12 cellular contexts compared by ENCODE assay signal in the genomic region with DNA sequence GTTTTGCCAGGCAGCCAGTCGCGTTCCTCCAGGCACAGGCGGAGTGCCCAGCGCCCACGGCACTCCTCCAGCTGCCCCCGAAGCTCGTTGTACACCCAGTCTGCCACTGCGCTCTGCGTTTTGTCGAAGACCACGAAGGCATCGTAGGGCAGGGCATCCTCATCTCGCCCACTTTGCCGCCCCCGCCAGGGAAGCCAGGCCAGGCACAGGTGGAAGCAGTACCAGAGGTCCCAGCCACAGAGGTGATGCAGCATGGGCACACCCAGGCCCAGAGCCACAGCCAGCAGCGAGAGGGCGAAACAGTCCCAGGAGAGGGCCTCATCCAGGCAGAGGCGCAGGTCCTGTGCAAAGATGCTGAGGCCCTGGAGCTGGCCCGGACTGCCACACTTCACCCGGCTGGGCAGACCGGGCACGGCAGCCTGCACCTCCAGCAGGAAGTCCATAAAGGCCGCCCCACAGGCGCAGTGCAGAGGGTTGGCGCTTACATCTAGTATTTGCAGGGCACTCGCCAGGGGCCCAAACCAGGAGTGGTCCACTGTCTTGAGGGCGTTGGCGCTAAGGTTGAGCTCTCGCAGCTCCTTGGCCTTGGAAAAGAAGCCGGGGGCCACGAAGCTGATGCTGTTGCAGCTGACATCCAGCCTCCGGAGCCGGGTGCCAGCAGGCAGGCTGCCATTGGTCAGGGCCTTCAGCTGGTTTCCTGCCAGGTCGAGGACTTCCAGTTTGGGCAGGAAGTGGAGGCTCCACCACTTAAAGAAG. TPM values are rescaled to one million over a fixed set of nuclear protein-coding genes. Genes with fewer than 3 reads are reported as not detected.
DNase-seq lines count a peak whose midpoint lies in the region; ATAC-seq and TF ChIP-seq lines count a peak whose summit lies in the region.
"Had no signal": no experiment of that assay in that cellular context is flagged by ENCODE, and none has a peak within 500 bp of the region (broad histone marks: within the 10 kb centered on the region; RNA-seq: fewer than 3 reads in every experiment).

No MANE protein-coding gene starts in this region.

- BruUV-seq in Calu3 (replicated peaks; lab: Mats Ljungman, UMichigan), result no TSS peak

- H3K4me1 Mint-ChIP-seq in activated CD8-positive, alpha-beta memory T cell treated with anti-CD3 and anti-CD28 coated beads, Interleukin-2, amount 10 ng/mL, durations not matched to agents 7 days and 5 days, result peaks cover 93% of the 10 kb centered on the region
- H3K4me1 Mint-ChIP-seq in type B pancreatic cell (ENCODE audit: unreplicated experiment) (peaks cover 9% of the 10 kb centered on the region), immature natural killer cell (peaks cover 35 to 39% of the 10 kb centered on the region in 2 donors), Calu3 (ENCODE audit: low read depth, unreplicated experiment) (peaks cover 21% of the 10 kb centered on the region)

- H3K36me3 Mint-ChIP-seq in activated CD8-positive, alpha-beta memory T cell treated with anti-CD3 and anti-CD28 coated beads, Interleukin-2, amount 10 ng/mL, durations not matched to agents 7 days and 5 days, result peaks cover under 1% of the 10 kb centered on the region
- peaks cover 2% of the 10 kb centered on the region for H3K36me3 Mint-ChIP-seq in type B pancreatic cell
- H3K36me3 Mint-ChIP-seq in immature natural killer cell, result peaks cover 0 to 4% (median 3%) of the 10 kb centered on the region in 3 donors
- H3K36me3 Mint-ChIP-seq in Calu3 (ENCODE audit: insufficient read depth, unreplicated experiment), result peaks cover 8% of the 10 kb centered on the region

- peak overlapping the region; percentile 87 for H3K27ac Mint-ChIP-seq in activated CD8-positive, alpha-beta memory T cell treated with anti-CD3 and anti-CD28 coated beads, Interleukin-2, amount 10 ng/mL, durations not matched to agents 7 days and 5 days
- H3K27ac Mint-ChIP-seq in type B pancreatic cell, result no peak overlapping the region
- no peak overlapping the region for H3K27ac Mint-ChIP-seq in immature natural killer cell
- no peak overlapping the region for H3K27ac Mint-ChIP-seq in Calu3 (ENCODE audit: unreplicated experiment)

- DNase-seq in left ventricle myocardium superior, result peak; percentile 69
- no peak for DNase-seq in Right ventricle myocardium inferior (ENCODE audit: missing footprints)
- DNase-seq in activated CD8-positive, alpha-beta memory T cell treated with anti-CD3 and anti-CD28 coated beads, Interleukin-2, amount 10 ng/mL, durations not matched to agents 7 days and 5 days, result peak; percentile 86
- peak; percentile 40 for DNase-seq in effector CD8-positive, alpha-beta T cell (lab: John Stamatoyannopoulos, UW)
- peak; percentile 64 for DNase-seq in type B pancreatic cell (ENCODE audit: extremely low spot score, unreplicated experiment)
- DNase-seq in A172 (ENCODE audit: low spot score), result no peak
- DNase-seq in immature natural killer cell, result no peak
- no peak for DNase-seq in Calu3
- DNase-seq: glutamatergic neuron, NCI-H69 had no signal

- peak overlapping the region; percentile 73 for H3K4me3 Mint-ChIP-seq in activated CD8-positive, alpha-beta memory T cell treated with anti-CD3 and anti-CD28 coated beads, Interleukin-2, amount 10 ng/mL, durations not matched to agents 7 days and 5 days
- H3K4me3 Mint-ChIP-seq in type B pancreatic cell (no peak overlapping the region), immature natural killer cell (no peak overlapping the region), Calu3 (ENCODE audit: low read depth, unreplicated experiment) (no peak overlapping the region)

- H3K27me3 Mint-ChIP-seq in activated CD8-positive, alpha-beta memory T cell treated with anti-CD3 and anti-CD28 coated beads, Interleukin-2, amount 10 ng/mL, durations not matched to agents 7 days and 5 days, result no peaks in the 10 kb centered on the region
- no peaks in the 10 kb centered on the region for H3K27me3 Mint-ChIP-seq in type B pancreatic cell
- H3K27me3 Mint-ChIP-seq in immature natural killer cell (ENCODE audit: low read depth in 3 of 3), result peaks cover 0 to 5% (median 1%) of the 10 kb centered on the region in 3 donors
- no peaks in the 10 kb centered on the region for H3K27me3 Mint-ChIP-seq in Calu3 (ENCODE audit: unreplicated experiment)

- ATAC-seq in left ventricle myocardium superior (no peak), Right ventricle myocardium inferior (no peak)
- ATAC-seq in activated CD8-positive, alpha-beta memory T cell treated with anti-CD3 and anti-CD28 coated beads, Interleukin-2, amount 10 ng/mL, durations not matched to agents 7 days and 5 days, result peak; percentile 58

- intact Hi-C loops in left ventricle myocardium superior (cut with micrococcal nuclease) (no loop called here), Right ventricle myocardium inferior (cut with DNase I) (no loop called here), Calu3 (cut with micrococcal nuclease; ENCODE audit: unreplicated experiment) (no loop called here)

- CTCF ChIA-PET in activated CD8-positive, alpha-beta memory T cell treated with anti-CD3 and anti-CD28 coated beads, Interleukin-2, amount 10 ng/mL, durations not matched to agents 7 days and 5 days (lab: Charles Lee), result interaction anchor here (0.7 to 8.5 kb wide), 21 partner anchors 10 to 238 kb away, joined by 3 to 144 read pairs (median 8); a partner anchor contains a TSS
- CTCF ChIA-PET in Calu3 (lab: Charles Lee), result interaction anchor here (1.0 to 1.4 kb wide), 2 partner anchors 10 to 60 kb away, joined by 3 to 9 read pairs; no protein-coding TSS in a partner anchor

- no peaks in the 10 kb centered on the region for H3K9me3 Mint-ChIP-seq in activated CD8-positive, alpha-beta memory T cell treated with anti-CD3 and anti-CD28 coated beads, Interleukin-2, amount 10 ng/mL, durations not matched to agents 7 days and 5 days (ENCODE audit: low read depth)
- no peaks in the 10 kb centered on the region for H3K9me3 Mint-ChIP-seq in type B pancreatic cell
- no peaks in the 10 kb centered on the region for H3K9me3 Mint-ChIP-seq in immature natural killer cell
- no peaks in the 10 kb centered on the region for H3K9me3 Mint-ChIP-seq in Calu3 (ENCODE audit: low read depth, unreplicated experiment)

- TF ChIP-seq CTCF in type B pancreatic cell (conservative IDR thresholded peaks at IDR 0.05) (no peak), Calu3 (IDR thresholded peaks at IDR 0.05; ENCODE audit: unreplicated experiment) (no peak)

RNA-seq across cellular contexts. Expression of a gene that starts 3.7 kb away (rescaled TPM):
- total RNA-seq in left ventricle myocardium superior (0.17 TPM), Right ventricle myocardium inferior (0.38 TPM), type B pancreatic cell (ENCODE audit: low replicate concordance) (0.22 TPM in 1 of 2 replicates, not detected in the other), Calu3 (2022) (0.14 and 0.27 TPM in 2 replicates)
- under 1 TPM in 1 of 2 experiments, not detected in 1; 0.64 TPM for total RNA-seq in activated CD8-positive, alpha-beta memory T cell treated with anti-CD3 and anti-CD28 coated beads, Interleukin-2, amount 10 ng/mL, durations not matched to agents 7 days and 5 days
- not detected in 2 replicates for total RNA-seq in A172 (2014; rRNA removed; shearing (Covaris generic))
- not detected for polyA plus RNA-seq in immature natural killer cell
- total RNA-seq: lung microvascular endothelial cell, renal cortical epithelial cell had no signal

RNA-seq across cellular contexts. Expression of a gene that starts 17.2 kb away (rescaled TPM):
- total RNA-seq in left ventricle myocardium superior, result 103 TPM
- 120 TPM for total RNA-seq in Right ventricle myocardium inferior
- total RNA-seq in activated CD8-positive, alpha-beta memory T cell treated with anti-CD3 and anti-CD28 coated beads, Interleukin-2, amount 10 ng/mL, durations not matched to agents 7 days and 5 days, result 100 to 1,000 TPM; 110 to 131 TPM
- 33.7 and 39.3 TPM in 2 replicates for total RNA-seq in type B pancreatic cell (ENCODE audit: low replicate concordance)
- 93.0 and 94.6 TPM in 2 replicates for total RNA-seq in A172 (2014; rRNA removed; shearing (Covaris generic))
- 100 to 1,000 TPM in 2 of 3 donors, 10 to 100 TPM in 1; 96.4 to 159 (median 143) TPM for polyA plus RNA-seq in immature natural killer cell
- total RNA-seq in Calu3 (2022), result 48.1 and 49.1 TPM in 2 replicates

RNA-seq across cellular contexts. Expression of a gene that starts 23.8 kb away (rescaled TPM):
- total RNA-seq in left ventricle myocardium superior, result 166 TPM
- 186 TPM for total RNA-seq in Right ventricle myocardium inferior
- 10 to 100 TPM; 61.3 to 84.2 TPM for total RNA-seq in activated CD8-positive, alpha-beta memory T cell treated with anti-CD3 and anti-CD28 coated beads, Interleukin-2, amount 10 ng/mL, durations not matched to agents 7 days and 5 days
- total RNA-seq in type B pancreatic cell (ENCODE audit: low replicate concordance), result 57.1 and 60.8 TPM in 2 replicates
- total RNA-seq in A172 (2014; rRNA removed; shearing (Covaris generic)), result 60.1 and 66.9 TPM in 2 replicates
- 10 to 100 TPM; 18.0 to 37.0 (median 27.4) TPM for polyA plus RNA-seq in immature natural killer cell
- 80.2 and 81.7 TPM in 2 replicates for total RNA-seq in Calu3 (2022)

RNA-seq across cellular contexts. Expression of a gene that starts 23.8 kb away (rescaled TPM):
- 9.0 TPM for total RNA-seq in left ventricle myocardium superior
- total RNA-seq in Right ventricle myocardium inferior, result 8.7 TPM
- 10 to 100 TPM; 91.1 to 94.1 TPM for total RNA-seq in activated CD8-positive, alpha-beta memory T cell treated with anti-CD3 and anti-CD28 coated beads, Interleukin-2, amount 10 ng/mL, durations not matched to agents 7 days and 5 days
- 5.2 and 8.0 TPM in 2 replicates for total RNA-seq in type B pancreatic cell (ENCODE audit: low replicate concordance)
- 15.6 and 19.5 TPM in 2 replicates for total RNA-seq in A172 (2014; rRNA removed; shearing (Covaris generic))
- 10 to 100 TPM; 57.1 to 83.6 (median 66.8) TPM for polyA plus RNA-seq in immature natural killer cell
- 6.5 and 7.1 TPM in 2 replicates for total RNA-seq in Calu3 (2022)

RNA-seq across cellular contexts. Expression of a gene that starts 56.7 kb away (rescaled TPM):
- total RNA-seq in left ventricle myocardium superior (67.5 TPM), Right ventricle myocardium inferior (62.3 TPM), type B pancreatic cell (ENCODE audit: low replicate concordance) (74.2 and 96.8 TPM in 2 replicates), Calu3 (2022) (55.4 and 59.7 TPM in 2 replicates)
- 100 to 1,000 TPM; 114 to 132 TPM for total RNA-seq in activated CD8-positive, alpha-beta memory T cell treated with anti-CD3 and anti-CD28 coated beads, Interleukin-2, amount 10 ng/mL, durations not matched to agents 7 days and 5 days
- 42.0 and 46.2 TPM in 2 replicates for total RNA-seq in A172 (2014; rRNA removed; shearing (Covaris generic))
- 10 to 100 TPM; 76.9 to 99.5 (median 81.5) TPM for polyA plus RNA-seq in immature natural killer cell

Comparison
In these comparisons a context has a peak if more than half of its experiments do, and no peak if none do; other contexts are left out.
1. DNase-seq: peak in left ventricle myocardium superior (single experiment), activated CD8-positive, alpha-beta memory T cell treated with anti-CD3 and anti-CD28 coated beads, Interleukin-2, amount 10 ng/mL, durations not matched to agents 7 days and 5 days (single experiment), effector CD8-positive, alpha-beta T cell (single experiment) and type B pancreatic cell (single experiment); none in Right ventricle myocardium inferior (single experiment), A172 (single experiment), immature natural killer cell (0 of 3) and Calu3 (single experiment).